15 cellular contexts compared by ENCODE assay signal in the genomic region with DNA sequence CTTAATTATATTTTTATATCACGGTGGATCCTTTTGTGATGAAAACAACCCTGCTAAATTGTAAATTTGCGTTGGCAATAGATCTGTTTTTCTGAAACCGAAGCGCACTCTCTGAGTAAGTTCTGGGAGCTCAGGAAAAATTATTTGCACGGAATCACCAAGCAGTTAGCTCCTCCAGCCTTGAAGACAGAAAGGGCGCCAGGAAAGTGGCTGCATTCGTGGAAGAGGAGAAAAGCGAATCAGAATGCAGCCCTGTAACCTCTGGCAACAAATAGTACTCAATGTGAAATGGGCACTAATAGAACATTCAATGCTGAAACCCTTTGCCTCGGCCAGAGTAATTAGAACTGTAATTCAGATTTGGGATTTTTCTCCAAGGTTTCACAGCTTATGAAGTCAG.
"Had no signal": no experiment of that assay in that cellular context is flagged by ENCODE, and none has a peak within 500 bp of the region (broad histone marks: within the 10 kb centered on the region; RNA-seq: fewer than 3 reads in every experiment).

No MANE protein-coding gene starts in this region.

- H3K27ac ChIP-seq: esophagus muscularis mucosa, hepatocyte, right lobe of liver, thoracic aorta, upper lobe of right lung had no signal

- DNase-seq: activated CD4-positive, alpha-beta T cell treated with anti-CD3 and anti-CD28 coated beads, Interleukin-2, amount 10 ng/mL, durations not matched to agents 24 days and 14 days; activated CD4-positive, CD25-positive, alpha-beta regulatory T cell; activated CD8-positive, alpha-beta T cell treated with anti-CD3 and anti-CD28 coated beads, Interleukin-2, amount 10 ng/mL, durations not matched to agents 7 days and 5 days; activated naive CD4-positive, alpha-beta T cell treated with anti-CD3 and anti-CD28 coated beads for 36 hours; activated T-cell treated with anti-CD3 and anti-CD28 coated beads, Interleukin-2, amount 50 U/mL, for 24 hours; cerebellar nuclear complex; effector CD8-positive, alpha-beta T cell; left colon; right lobe of liver; stimulated activated CD4-positive, alpha-beta T cell treated with anti-CD3 and anti-CD28 coated beads, Interleukin-4, amount 100 ng/mL, for 4 hours; T1000; upper lobe of right lung had no signal

- H3K27me3 ChIP-seq: esophagus muscularis mucosa, right lobe of liver had no signal
